1 cellular context compared by ENCODE assay signal in the genomic region with DNA sequence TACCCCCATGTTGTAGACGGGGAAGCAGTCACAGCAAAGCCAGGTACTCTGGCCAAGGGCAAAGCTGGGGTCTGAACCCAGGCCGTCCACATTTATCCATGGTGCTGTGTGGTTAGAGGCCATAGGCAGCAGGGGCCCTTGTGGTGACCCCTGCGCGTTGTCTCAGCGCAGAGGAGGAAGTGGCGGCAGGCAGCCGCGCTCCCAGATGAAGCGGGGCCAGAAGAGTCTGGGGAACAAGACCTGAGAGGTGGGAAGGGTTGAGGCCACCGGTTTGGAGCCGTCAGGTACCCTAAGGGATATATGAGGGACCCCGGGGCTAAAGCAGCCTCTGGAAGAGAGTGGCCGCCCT.
TF ChIP-seq lines count a peak whose summit lies in the region.

No MANE protein-coding gene starts in this region.

TF ChIP-seq in IMR-90, 13 proteins besides CTCF, POLR2A, EP300 and RAD21 (continued from another document):
- TF ChIP-seq, protein P1, sequence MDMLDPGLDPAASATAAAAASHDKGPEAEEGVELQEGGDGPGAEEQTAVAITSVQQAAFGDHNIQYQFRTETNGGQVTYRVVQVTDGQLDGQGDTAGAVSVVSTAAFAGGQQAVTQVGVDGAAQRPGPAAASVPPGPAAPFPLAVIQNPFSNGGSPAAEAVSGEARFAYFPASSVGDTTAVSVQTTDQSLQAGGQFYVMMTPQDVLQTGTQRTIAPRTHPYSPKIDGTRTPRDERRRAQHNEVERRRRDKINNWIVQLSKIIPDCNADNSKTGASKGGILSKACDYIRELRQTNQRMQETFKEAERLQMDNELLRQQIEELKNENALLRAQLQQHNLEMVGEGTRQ (IDR thresholded peaks at IDR 0.05; ENCODE audit: low read depth, low read length): no peak
- no peak for TF ChIP-seq FOS (IDR thresholded peaks at IDR 0.05; ENCODE audit: low read depth, low read length)
